Comparison of ENCODE assay signal across 8 cellular contexts in the genomic region with DNA sequence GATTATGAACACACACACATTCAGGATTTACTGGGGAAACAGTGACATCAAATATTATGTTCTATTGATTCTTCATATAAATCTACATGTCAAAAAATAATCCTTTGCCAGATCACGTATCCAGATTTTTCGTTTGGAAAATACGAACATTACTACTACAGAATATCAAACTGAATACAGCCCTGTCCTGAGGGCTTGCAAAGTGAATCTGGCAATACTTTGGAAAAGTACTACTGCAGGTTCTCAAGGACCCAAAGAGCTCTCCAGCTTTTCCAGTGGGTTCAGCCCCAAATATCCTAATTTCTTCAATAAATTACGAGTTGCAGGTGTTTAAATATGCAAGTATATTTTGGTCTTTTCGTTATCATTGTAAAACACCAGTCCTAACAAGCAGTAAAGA. TPM values are rescaled to one million over a fixed set of nuclear protein-coding genes. Genes with fewer than 3 reads are reported as not detected.
A peak's percentile ranks its signal among the peaks of the same experiment; 100 is the strongest.
DNase-seq lines count a peak whose midpoint lies in the region; TF ChIP-seq lines count a peak whose summit lies in the region.

No MANE protein-coding gene starts in this region.

- WGBS in GM23248 (ENCODE audit: low coverage in 1 of 2, low lambda C conversion rate in 2 of 2, missing lambda C conversion rate in 2 of 2), 2 experiments, result 9 to 18% methylated on average over 5 of the region's 5 CpGs
- 6% methylated on average over 5 of the region's 5 CpGs for WGBS in ovary, 3 donors

- peak overlapping the region; percentile 67 for H3K27ac ChIP-seq in GM23248
- 0 out of 2 replicates have a peak overlapping the region, but pooled peaks have one; percentile 54 for H3K27ac ChIP-seq in OCI-LY3 (ENCODE audit: low read length)
- H3K27ac ChIP-seq in epithelial cell of prostate, result peak overlapping the region; percentile 65
- H3K27ac ChIP-seq in ovary, result no peak overlapping the region

- in situ Hi-C loops in GM23248 (cut with MboI), result no loop called here

- no peak for TF ChIP-seq POLR2A in ovary (IDR thresholded peaks at IDR 0.05)

- no peak for TF ChIP-seq CTCF in OCI-LY3 (IDR thresholded peaks at IDR 0.05; ENCODE audit: low read depth, low read length)
- no peak for TF ChIP-seq CTCF in ovary (IDR thresholded peaks at IDR 0.05)

- no peaks in the 10 kb centered on the region for H3F3A ChIP-seq in GM23248 (ENCODE audit: insufficient read depth)

- DNase-seq in GM23248, result no peak
- no peak for DNase-seq in epithelial cell of prostate (ENCODE audit: low read depth, low spot score)
- no peak for DNase-seq in ovary
- DNase-seq in SKM-1 (lab: John Stamatoyannopoulos, UW; ENCODE audit: unreplicated experiment), result no peak
- DNase-seq in NOMO-1 treated with dmso at 0.1 percent for 144 hours (lab: John Stamatoyannopoulos, UW; ENCODE audit: unreplicated experiment), result no peak
- no peak for DNase-seq in NCI-H774 (lab: John Stamatoyannopoulos, UW)

- H2AFZ ChIP-seq in GM23248 (peak overlapping the region; percentile 99), OCI-LY3 (ENCODE audit: low read depth, low read length) (peak overlapping the region; percentile 98)

- H3K79me2 ChIP-seq in GM23248 (ENCODE audit: insufficient read depth), result peaks cover 46% of the 10 kb centered on the region
- H3K79me2 ChIP-seq in OCI-LY3 (ENCODE audit: low read length), result peaks cover 39% of the 10 kb centered on the region

- H3K4me1 ChIP-seq in ES-I3 (ENCODE audit: insufficient read depth, low read length), result no peaks in the 10 kb centered on the region
- peaks cover 13% of the 10 kb centered on the region for H3K4me1 ChIP-seq in GM23248 (ENCODE audit: insufficient read depth)
- H3K4me1 ChIP-seq in OCI-LY3 (ENCODE audit: low read length), result peaks cover 18% of the 10 kb centered on the region
- H3K4me1 ChIP-seq in ovary (ENCODE audit: insufficient read depth), result peaks cover 4% of the 10 kb centered on the region

- H3K27me3 ChIP-seq in GM23248 (replicated peaks; ENCODE audit: insufficient read depth) (no peaks in the 10 kb centered on the region), OCI-LY3 (ENCODE audit: low read depth, low read length) (no peaks in the 10 kb centered on the region), ovary (no peaks in the 10 kb centered on the region)

- intact Hi-C loops in ovary (cut with DNase I), result loop anchor here in 1 of 4 donors (10.0 kb wide), 1 partner anchor 75 kb away; the partner anchor contains the start of gene FST

- peak overlapping the region; percentile 84 for H3K4me3 ChIP-seq in GM23248
- peak overlapping the region; percentile 98 for H3K4me3 ChIP-seq in OCI-LY3 (ENCODE audit: low read length)
- peak overlapping the region; percentile 83 for H3K4me3 ChIP-seq in ovary

- no peak for TF ChIP-seq EP300 in ovary (IDR thresholded peaks at IDR 0.05)

- H4K20me1 ChIP-seq in GM23248 (ENCODE audit: insufficient read depth), result no peaks in the 10 kb centered on the region
- 0 out of 2 replicates have a peak, but pooled peaks cover 3% of the 10 kb centered on the region for H4K20me1 ChIP-seq in OCI-LY3 (ENCODE audit: insufficient read depth, low read length)

- H3K9me3 ChIP-seq in ES-I3 (ENCODE audit: control insufficient read depth, insufficient read depth, low read length), result no peaks in the 10 kb centered on the region
- no peaks in the 10 kb centered on the region for H3K9me3 ChIP-seq in GM23248 (ENCODE audit: low read depth)
- peaks cover 3% of the 10 kb centered on the region; the same call in 1 of the 2 replicates for H3K9me3 ChIP-seq in OCI-LY3 (ENCODE audit: insufficient read depth, low read length)
- H3K9me3 ChIP-seq in ovary, result no peaks in the 10 kb centered on the region

- H3K4me2 ChIP-seq in GM23248 (ENCODE audit: unreplicated experiment) (peak overlapping the region; percentile 94), OCI-LY3 (ENCODE audit: low read length) (peak overlapping the region; percentile 86)

- no peaks in the 10 kb centered on the region for H3K36me3 ChIP-seq in ES-I3 (ENCODE audit: insufficient read depth, low read length)
- H3K36me3 ChIP-seq in GM23248 (ENCODE audit: low read depth), result no peaks in the 10 kb centered on the region
- H3K36me3 ChIP-seq in OCI-LY3 (replicated peaks; ENCODE audit: low read depth, low read length), result peaks cover 3% of the 10 kb centered on the region
- no peaks in the 10 kb centered on the region for H3K36me3 ChIP-seq in ovary

- H3K9ac ChIP-seq in ES-I3 (ENCODE audit: low read depth, low read length), result peak overlapping the region; percentile 95
- H3K9ac ChIP-seq in GM23248, result peak overlapping the region; percentile 86
- peak overlapping the region; percentile 87 for H3K9ac ChIP-seq in OCI-LY3 (ENCODE audit: low read length)

- no peaks in the 10 kb centered on the region for H3K9me2 ChIP-seq in GM23248 (ENCODE audit: insufficient read depth)

RNA-seq across cellular contexts. Expression of gene NDUFS4, which starts 0.4 kb away (rescaled TPM):
- total RNA-seq in GM23248 (2014; rRNA removed; shearing (Covaris generic)), result 102 and 127 TPM in 2 replicates
- 205 TPM in 2 replicates for polyA plus RNA-seq in GM23248 (2016; fragmentation: Nextera tagmentation; extraction: Ambion mirVana)
- 100 to 1,000 TPM in 3 of 7 donors, 10 to 100 TPM in 4; 75.1 to 104 (median 87.5) TPM for total RNA-seq in ovary
- polyA plus RNA-seq in ovary, result 100 to 1,000 TPM; 107 to 145 TPM

Comparison
In these comparisons a context has a peak if more than half of its experiments do, and no peak if none do; other contexts are left out.
1. H3K27ac ChIP-seq: peak in GM23248 (single experiment), OCI-LY3 (single experiment) and epithelial cell of prostate (single experiment); none in ovary (0 of 2).
2. Peak in every context shown above with its lines, with median percentiles within 50 percentile points of each other: H3K9ac ChIP-seq and H3K4me3 ChIP-seq.